19 cellular contexts compared by ENCODE assay signal in the genomic region with DNA sequence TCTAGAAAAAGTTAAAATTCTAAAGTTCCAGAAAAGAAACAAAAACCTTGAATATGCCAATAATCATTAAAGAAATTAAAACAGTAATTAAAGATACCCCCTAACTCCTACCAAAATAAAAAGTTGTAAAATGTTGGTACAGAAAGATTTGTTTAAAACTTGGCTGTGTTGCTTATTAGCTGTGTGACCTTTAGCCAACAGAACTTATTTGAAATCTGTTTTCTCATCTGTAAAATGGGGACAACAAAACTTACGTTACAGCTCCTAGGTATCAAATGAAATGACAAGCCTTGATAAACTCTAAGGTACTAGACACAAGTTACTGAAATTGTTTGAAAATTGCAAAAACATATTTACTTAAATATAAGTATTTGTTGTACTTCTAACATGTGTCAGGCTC.
DNase-seq lines count a peak whose midpoint lies in the region; ATAC-seq and TF ChIP-seq lines count a peak whose summit lies in the region.
"Had no signal": no experiment of that assay in that cellular context is flagged by ENCODE, and none has a peak within 500 bp of the region (broad histone marks: within the 10 kb centered on the region; RNA-seq: fewer than 3 reads in every experiment).

No MANE protein-coding gene starts in this region.

- no peak overlapping the region for H3K4me3 Mint-ChIP-seq in activated CD4-positive, alpha-beta T cell treated with anti-CD3 and anti-CD28 coated beads for 36 hours
- no peak overlapping the region for H3K4me3 Mint-ChIP-seq in activated CD4-positive, alpha-beta T cell treated with anti-CD3 and anti-CD28 coated beads, Interleukin-2, amount 10 ng/mL, durations not matched to agents 7 days and 5 days
- H3K4me3 Mint-ChIP-seq in CD4-positive, alpha-beta T cell: no peak overlapping the region
- H3K4me3 Mint-ChIP-seq: H9, HFFc6 had no signal

- no peak overlapping the region for H3K4me3 ChIP-seq in RWPE2 (ENCODE audit: severe bottlenecking)

- H3K4me1 Mint-ChIP-seq in activated CD4-positive, alpha-beta T cell treated with anti-CD3 and anti-CD28 coated beads for 36 hours: peaks cover 21% of the 10 kb centered on the region
- H3K4me1 Mint-ChIP-seq in activated CD4-positive, alpha-beta T cell treated with anti-CD3 and anti-CD28 coated beads, Interleukin-2, amount 10 ng/mL, durations not matched to agents 7 days and 5 days: peaks cover 10% of the 10 kb centered on the region
- H3K4me1 Mint-ChIP-seq in CD4-positive, alpha-beta T cell (ENCODE audit: low read depth): peaks cover 40% of the 10 kb centered on the region

- H3K9me3 ChIP-seq in CD4-positive, alpha-beta T cell (ENCODE audit: control insufficient read depth, low read length): no peaks in the 10 kb centered on the region
- no peaks in the 10 kb centered on the region for H3K9me3 ChIP-seq in RWPE2 (ENCODE audit: severe bottlenecking)

- no peak for ATAC-seq in activated CD4-positive, alpha-beta T cell treated with anti-CD3 and anti-CD28 coated beads for 36 hours
- ATAC-seq in CD4-positive, alpha-beta T cell (ENCODE audit: poor library complexity): no peak
- no peak for ATAC-seq in RWPE2 (ENCODE audit: low read depth)
- ATAC-seq in sciatic nerve: no peak

- H3K27me3 Mint-ChIP-seq in activated CD4-positive, alpha-beta T cell treated with anti-CD3 and anti-CD28 coated beads for 36 hours: no peaks in the 10 kb centered on the region
- no peaks in the 10 kb centered on the region for H3K27me3 Mint-ChIP-seq in activated CD4-positive, alpha-beta T cell treated with anti-CD3 and anti-CD28 coated beads, Interleukin-2, amount 10 ng/mL, durations not matched to agents 7 days and 5 days
- no peaks in the 10 kb centered on the region for H3K27me3 Mint-ChIP-seq in CD4-positive, alpha-beta T cell

- no peaks in the 10 kb centered on the region for H3K4me1 ChIP-seq in RWPE2 (ENCODE audit: insufficient read depth, poor library complexity, severe bottlenecking)

- H3K9me3 Mint-ChIP-seq in activated CD4-positive, alpha-beta T cell treated with anti-CD3 and anti-CD28 coated beads for 36 hours (ENCODE audit: low read depth): no peaks in the 10 kb centered on the region
- H3K9me3 Mint-ChIP-seq in activated CD4-positive, alpha-beta T cell treated with anti-CD3 and anti-CD28 coated beads, Interleukin-2, amount 10 ng/mL, durations not matched to agents 7 days and 5 days: no peaks in the 10 kb centered on the region
- no peaks in the 10 kb centered on the region for H3K9me3 Mint-ChIP-seq in CD4-positive, alpha-beta T cell
- H3K9me3 Mint-ChIP-seq: H9, HFFc6 had no signal

- no peak for DNase-seq in activated CD4-positive, alpha-beta T cell treated with anti-CD3 and anti-CD28 coated beads for 36 hours
- DNase-seq in activated CD4-positive, alpha-beta T cell treated with anti-CD3 and anti-CD28 coated beads, Interleukin-2, amount 10 ng/mL, durations not matched to agents 7 days and 5 days: no peak
- no peak for DNase-seq in CD4-positive, alpha-beta T cell
- DNase-seq in RWPE2 (ENCODE audit: low spot score) (no peak), epithelial cell of prostate (ENCODE audit: low read depth, low spot score) (no peak), NCI-H1105 (lab: John Stamatoyannopoulos, UW) (no peak), HT-29 (ENCODE audit: low spot score) (no peak), sciatic nerve (ENCODE audit: low spot score) (no peak)
- DNase-seq: AML-193, C1 segment of cervical spinal cord, EL, H9, HFFc6, NCI-H1092 treated with DMSO at 0.1 percent for 48 hours, NCI-H2081, NCI-H2171 treated with DMSO at 0.1 percent for 48 hours, NCI-H524 treated with DMSO at 0.1 percent for 48 hours, Right ventricle myocardium superior had no signal

- intact Hi-C loops in activated CD4-positive, alpha-beta T cell treated with anti-CD3 and anti-CD28 coated beads for 36 hours (cut with DNase I, micrococcal nuclease): no loop called here
- intact Hi-C loops in CD4-positive, alpha-beta T cell (cut with DNase I, micrococcal nuclease): no loop called here
- intact Hi-C loops in sciatic nerve (cut with DNase I): no loop called here

- CTCF ChIA-PET in activated CD4-positive, alpha-beta T cell treated with anti-CD3 and anti-CD28 coated beads for 36 hours (lab: Charles Lee): interaction anchor here (0.9 to 1.0 kb wide), 2 partner anchors 11 to 251 kb away, joined by 3 read pairs; no protein-coding TSS in a partner anchor
- CTCF ChIA-PET in activated CD4-positive, alpha-beta T cell treated with anti-CD3 and anti-CD28 coated beads, Interleukin-2, amount 10 ng/mL, durations not matched to agents 7 days and 5 days (lab: Charles Lee): interaction anchor here (0.6 kb wide), 1 partner anchor 17 kb away, joined by 6 read pairs; no protein-coding TSS in a partner anchor
- CTCF ChIA-PET in CD4-positive, alpha-beta T cell (lab: Charles Lee): interaction anchor here (1.2 kb wide), 1 partner anchor 51 kb away, joined by 4 read pairs; no protein-coding TSS in a partner anchor

- H3K36me3 Mint-ChIP-seq in activated CD4-positive, alpha-beta T cell treated with anti-CD3 and anti-CD28 coated beads for 36 hours (ENCODE audit: low read depth): peaks cover 61% of the 10 kb centered on the region
- H3K36me3 Mint-ChIP-seq in activated CD4-positive, alpha-beta T cell treated with anti-CD3 and anti-CD28 coated beads, Interleukin-2, amount 10 ng/mL, durations not matched to agents 7 days and 5 days (ENCODE audit: low read depth): peaks cover 63% of the 10 kb centered on the region
- H3K36me3 Mint-ChIP-seq in CD4-positive, alpha-beta T cell (ENCODE audit: low read depth): peaks cover 86% of the 10 kb centered on the region

- H3K27ac Mint-ChIP-seq in activated CD4-positive, alpha-beta T cell treated with anti-CD3 and anti-CD28 coated beads for 36 hours: peak overlapping the region; percentile 70
- no peak overlapping the region for H3K27ac Mint-ChIP-seq in activated CD4-positive, alpha-beta T cell treated with anti-CD3 and anti-CD28 coated beads, Interleukin-2, amount 10 ng/mL, durations not matched to agents 7 days and 5 days
- peak overlapping the region; percentile 3 for H3K27ac Mint-ChIP-seq in CD4-positive, alpha-beta T cell
- H3K27ac Mint-ChIP-seq: H9, HFFc6 had no signal

- no peak overlapping the region for H3K27ac ChIP-seq in CD4-positive, alpha-beta T cell (ENCODE audit: low read depth, low read length)
- H3K27ac ChIP-seq in RWPE2 (ENCODE audit: poor library complexity, severe bottlenecking) (peak overlapping the region; percentile 5), epithelial cell of prostate (peak overlapping the region; percentile 78)
- H3K27ac ChIP-seq: 22Rv1 had no signal

- POLR2A ChIA-PET in activated CD4-positive, alpha-beta T cell treated with anti-CD3 and anti-CD28 coated beads for 36 hours (lab: Charles Lee): no interaction called here
- POLR2A ChIA-PET in activated CD4-positive, alpha-beta T cell treated with anti-CD3 and anti-CD28 coated beads, Interleukin-2, amount 10 ng/mL, durations not matched to agents 7 days and 5 days (lab: Charles Lee): no interaction called here
- POLR2A ChIA-PET in CD4-positive, alpha-beta T cell (lab: Charles Lee): interaction anchor here (1.3 kb wide), 1 partner anchor 135 kb away, joined by 5 read pairs; a partner anchor contains a TSS

- no peak for TF ChIP-seq CTCF in CD4-positive, alpha-beta T cell (IDR thresholded peaks at IDR 0.05)
- no peak for TF ChIP-seq CTCF in RWPE2 (IDR thresholded peaks at IDR 0.05; ENCODE audit: poor library complexity, severe bottlenecking)

- no peaks in the 10 kb centered on the region for H3K27me3 ChIP-seq in CD4-positive, alpha-beta T cell (ENCODE audit: control insufficient read depth, insufficient read depth, low read length)
- no peaks in the 10 kb centered on the region for H3K27me3 ChIP-seq in RWPE2 (ENCODE audit: insufficient read depth, poor library complexity, severe bottlenecking)

- peaks cover 100% of the 10 kb centered on the region for H3K36me3 ChIP-seq in RWPE2 (ENCODE audit: low read depth)
